22 cellular contexts compared by ENCODE assay signal in the genomic region with DNA sequence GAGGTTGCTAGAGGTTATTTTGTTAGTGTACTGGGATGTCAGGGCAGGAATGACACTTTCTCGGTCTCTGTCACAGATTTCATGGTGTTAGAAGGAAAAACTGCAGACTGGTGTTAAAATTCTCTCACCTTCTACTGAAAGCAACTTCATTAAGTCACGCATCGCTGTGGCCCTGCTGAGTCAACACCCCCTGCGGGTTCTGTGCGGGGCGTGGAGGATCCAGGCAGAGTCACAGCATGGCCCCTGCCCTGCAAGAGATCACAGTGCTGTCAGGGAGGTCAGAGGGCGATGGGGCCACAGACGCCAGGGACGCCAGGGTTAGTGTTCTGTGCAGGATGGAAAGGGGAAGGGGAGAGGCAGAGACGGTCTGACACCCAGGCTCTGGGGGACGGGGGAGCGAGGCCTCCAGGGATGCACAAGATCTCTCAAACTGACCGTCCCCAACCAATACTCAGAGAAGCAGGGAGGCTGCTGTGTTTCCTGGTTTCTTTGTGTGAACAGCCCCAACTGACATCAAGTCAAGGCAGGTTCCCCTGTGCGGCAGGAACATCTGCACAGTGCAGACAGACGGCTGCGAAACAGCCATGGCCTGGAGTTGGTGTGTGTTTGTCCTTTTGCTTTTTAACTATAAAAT.
DNase-seq lines count a peak whose midpoint lies in the region; ATAC-seq, FAIRE-seq and TF ChIP-seq lines count a peak whose summit lies in the region.
"Had no signal": no experiment of that assay in that cellular context is flagged by ENCODE, and none has a peak within 500 bp of the region (broad histone marks: within the 10 kb centered on the region; RNA-seq: fewer than 3 reads in every experiment).

No MANE protein-coding gene starts in this region.

- H3K4me2 ChIP-seq in BLaER1 (peak overlapping the region; percentile 91), mesendoderm (ENCODE audit: low read length) (no peak overlapping the region)

- H3K36me3 Mint-ChIP-seq in stimulated activated effector memory CD8-positive, alpha-beta T cell treated with anti-CD3 and anti-CD28 coated beads, Interleukin-12 subunit alpha, Interleukin-12 subunit beta, amount 100 ng/mL, for 72 hours, result no peaks in the 10 kb centered on the region
- H3K36me3 Mint-ChIP-seq: CD14-positive monocyte had no signal

- no peak overlapping the region for H4K8ac ChIP-seq in mesendoderm (ENCODE audit: low read depth, low read length)

- H3K18ac ChIP-seq in mesendoderm (ENCODE audit: low read length), result no peak overlapping the region

- no peaks in the 10 kb centered on the region for H3K9me3 ChIP-seq in BLaER1
- H3K9me3 ChIP-seq in WERI-Rb-1 (ENCODE audit: severe bottlenecking), result peaks cover 4% of the 10 kb centered on the region

- H3K9ac ChIP-seq in BLaER1 (peak overlapping the region; percentile 59), mesendoderm (ENCODE audit: low read length) (no peak overlapping the region)

- DNase-seq in WERI-Rb-1 (peak; percentile 2), mesendoderm (peak; percentile 79), retina (peak; percentile 34), urothelium cell line (ENCODE audit: low spot score) (no peak), GM13976 (ENCODE audit: low spot score) (no peak)
- no peak for DNase-seq in stimulated activated effector memory CD8-positive, alpha-beta T cell treated with anti-CD3 and anti-CD28 coated beads, Interleukin-12 subunit alpha, Interleukin-12 subunit beta, amount 100 ng/mL, for 72 hours (ENCODE audit: low spot score in 2 of 2)
- DNase-seq: AML-193, GF-D8, KG1, NCI-H1105, NCI-H1694, NCI-H2081, NCI-H2171, NCI-H345, NCI-H524 treated with DMSO at 0.1 percent for 48 hours, OCI-M1 had no signal

- ATAC-seq in stimulated activated effector memory CD8-positive, alpha-beta T cell treated with anti-CD3 and anti-CD28 coated beads, Interleukin-12 subunit alpha, Interleukin-12 subunit beta, amount 100 ng/mL, for 72 hours, result no peak
- no peak for ATAC-seq in GM19467 (IDR thresholded peaks at IDR 0.05; ENCODE audit: unreplicated experiment)
- ATAC-seq: Right ventricle myocardium inferior had no signal

- H3K4ac ChIP-seq in mesendoderm (ENCODE audit: low read depth, low read length), result no peak overlapping the region

- WGBS in mesendoderm (ENCODE audit: extremely low coverage, insufficient coverage, low lambda C conversion rate), result no CpG with 5 or more reads among the region's 16 CpGs

- in situ Hi-C loops in GM13976 (cut with MboI; ENCODE audit: low sequenced_read_pairs, unreplicated experiment), result no loop called here

- H3K4me1 Mint-ChIP-seq in stimulated activated effector memory CD8-positive, alpha-beta T cell treated with anti-CD3 and anti-CD28 coated beads, Interleukin-12 subunit alpha, Interleukin-12 subunit beta, amount 100 ng/mL, for 72 hours, result peaks cover 6% of the 10 kb centered on the region

- H3K27ac ChIP-seq in BLaER1, result peak overlapping the region; percentile 70
- no peak overlapping the region for H3K27ac ChIP-seq in WERI-Rb-1
- no peak overlapping the region for H3K27ac ChIP-seq in mesendoderm (ENCODE audit: low read depth, low read length)
- H3K27ac ChIP-seq: SJSA1 had no signal

- no peak overlapping the region for H2BK5ac ChIP-seq in mesendoderm (ENCODE audit: low read length)

- no peak overlapping the region for H3K4me3 ChIP-seq in BLaER1
- no peak overlapping the region for H3K4me3 ChIP-seq in WERI-Rb-1 (ENCODE audit: low read depth, low read length)
- no peak overlapping the region for H3K4me3 ChIP-seq in mesendoderm (ENCODE audit: low read length)
- H3K4me3 ChIP-seq: SJSA1 had no signal

- H2BK120ac ChIP-seq in mesendoderm (ENCODE audit: low read depth, low read length), result no peak overlapping the region

- no peak overlapping the region for H2AK5ac ChIP-seq in mesendoderm (ENCODE audit: low read length)

- H4K5ac ChIP-seq in mesendoderm (ENCODE audit: low read length), result no peak overlapping the region

- H3K79me1 ChIP-seq in mesendoderm (ENCODE audit: low read length), result no peaks in the 10 kb centered on the region

- H3K27ac Mint-ChIP-seq in stimulated activated effector memory CD8-positive, alpha-beta T cell treated with anti-CD3 and anti-CD28 coated beads, Interleukin-12 subunit alpha, Interleukin-12 subunit beta, amount 100 ng/mL, for 72 hours, result no peak overlapping the region
- H3K27ac Mint-ChIP-seq: CD14-positive monocyte had no signal

- H3K4me3 Mint-ChIP-seq in stimulated activated effector memory CD8-positive, alpha-beta T cell treated with anti-CD3 and anti-CD28 coated beads, Interleukin-12 subunit alpha, Interleukin-12 subunit beta, amount 100 ng/mL, for 72 hours, result no peak overlapping the region

- H3K79me2 ChIP-seq in mesendoderm (ENCODE audit: control insufficient read depth, insufficient read depth, low read length), result no peaks in the 10 kb centered on the region

- H3K23ac ChIP-seq in mesendoderm (ENCODE audit: low read length), result no peak overlapping the region

- H3K56ac ChIP-seq in mesendoderm (ENCODE audit: low read length), result no peak overlapping the region

- no peaks in the 10 kb centered on the region for H3K9me3 Mint-ChIP-seq in stimulated activated effector memory CD8-positive, alpha-beta T cell treated with anti-CD3 and anti-CD28 coated beads, Interleukin-12 subunit alpha, Interleukin-12 subunit beta, amount 100 ng/mL, for 72 hours

- H3K27me3 ChIP-seq in BLaER1 (no peaks in the 10 kb centered on the region), WERI-Rb-1 (ENCODE audit: insufficient read depth, low read depth, severe bottlenecking) (no peaks in the 10 kb centered on the region), mesendoderm (ENCODE audit: insufficient read depth, low read length, poor library complexity) (no peaks in the 10 kb centered on the region)
- H3K27me3 ChIP-seq: SJSA1 had no signal

- TF ChIP-seq CTCF in WERI-Rb-1 (IDR thresholded peaks at IDR 0.05; ENCODE audit: low read depth, low read length) (no peak), GM13976 (IDR thresholded peaks at IDR 0.05; ENCODE audit: borderline replicate concordance, control extremely low read depth, extremely low read depth, insufficient read depth, missing control alignments) (no peak)

- no peak for FAIRE-seq in urothelium cell line (lab: Jason Lieb, UNC)
- FAIRE-seq: HTR-8/SVneo had no signal

- no peaks in the 10 kb centered on the region for H4K20me1 ChIP-seq in BLaER1

- H3K36me3 ChIP-seq in BLaER1, result no peaks in the 10 kb centered on the region
- no peaks in the 10 kb centered on the region for H3K36me3 ChIP-seq in WERI-Rb-1
- no peaks in the 10 kb centered on the region for H3K36me3 ChIP-seq in mesendoderm (ENCODE audit: control insufficient read depth, insufficient read depth, low read length)
- H3K36me3 ChIP-seq: SJSA1 had no signal

- H3K4me1 ChIP-seq in BLaER1, result peaks cover 64% of the 10 kb centered on the region
- peaks cover 3% of the 10 kb centered on the region for H3K4me1 ChIP-seq in mesendoderm (ENCODE audit: control insufficient read depth, low read depth, low read length)
- H3K4me1 ChIP-seq: SJSA1 had no signal

- no peak overlapping the region for H2BK15ac ChIP-seq in mesendoderm (replicated peaks; ENCODE audit: low read depth)

Comparison
In these comparisons a context has a peak if more than half of its experiments do, and no peak if none do; other contexts are left out.
1. DNase-seq: peak in WERI-Rb-1 (single experiment), mesendoderm (single experiment) and retina (single experiment); none in urothelium cell line (single experiment), GM13976 (single experiment) and stimulated activated effector memory CD8-positive, alpha-beta T cell treated with anti-CD3 and anti-CD28 coated beads, Interleukin-12 subunit alpha, Interleukin-12 subunit beta, amount 100 ng/mL, for 72 hours (0 of 2).